23 cellular contexts compared by ENCODE assay signal in genomic region chr2:204643326-204643725, GRCh38.
"Had no signal": no experiment of that assay in that cellular context is flagged by ENCODE, and none has a peak within 500 bp of the region (broad histone marks: within the 10 kb centered on the region; RNA-seq: fewer than 3 reads in every experiment).

No MANE protein-coding gene starts in this region.

- H3K36me3 ChIP-seq: ascending aorta, breast epithelium, esophagus squamous epithelium, gastroesophageal sphincter, heart left ventricle, left ventricle myocardium inferior, ovary had no signal

- ATAC-seq: activated CD8-positive, alpha-beta T cell treated with anti-CD3 and anti-CD28 coated beads for 36 hours; activated naive CD8-positive, alpha-beta T cell treated with anti-CD3 and anti-CD28 coated beads, Interleukin-2, amount 50 U/mL, for 24 hours; activated T-helper 17 cell treated with anti-CD3 and anti-CD28 coated beads, Interleukin-2, amount 50 U/mL, for 72 hours; gastroesophageal sphincter; heart left ventricle; psoas muscle; right cardiac atrium; stimulated activated effector memory CD8-positive, alpha-beta T cell treated with anti-CD3 and anti-CD28 coated beads, Interleukin-12 subunit alpha, Interleukin-12 subunit beta, amount 100 ng/mL, for 72 hours; T-cell had no signal

- H3K36me3 Mint-ChIP-seq: stimulated activated effector memory CD8-positive, alpha-beta T cell treated with anti-CD3 and anti-CD28 coated beads, Interleukin-12 subunit alpha, Interleukin-12 subunit beta, amount 100 ng/mL, for 72 hours; T-cell had no signal

- H3K27me3 ChIP-seq: ascending aorta, breast epithelium, esophagus squamous epithelium, gastroesophageal sphincter, heart left ventricle, ovary had no signal

- H3K4me1 Mint-ChIP-seq: activated naive CD8-positive, alpha-beta T cell treated with anti-CD3 and anti-CD28 coated beads, Interleukin-2, amount 50 U/mL, for 24 hours; activated T-helper 17 cell treated with anti-CD3 and anti-CD28 coated beads, Interleukin-2, amount 50 U/mL, for 72 hours; stimulated activated effector memory CD8-positive, alpha-beta T cell treated with anti-CD3 and anti-CD28 coated beads, Interleukin-12 subunit alpha, Interleukin-12 subunit beta, amount 100 ng/mL, for 72 hours; T-cell had no signal

- H3K9me3 Mint-ChIP-seq: activated CD8-positive, alpha-beta T cell treated with anti-CD3 and anti-CD28 coated beads for 36 hours; activated T-helper 17 cell treated with anti-CD3 and anti-CD28 coated beads, Interleukin-2, amount 50 U/mL, for 72 hours had no signal

- H3K27me3 Mint-ChIP-seq: activated T-helper 17 cell treated with anti-CD3 and anti-CD28 coated beads, Interleukin-2, amount 50 U/mL, for 72 hours had no signal

- H3K27ac Mint-ChIP-seq: activated CD8-positive, alpha-beta T cell treated with anti-CD3 and anti-CD28 coated beads for 36 hours; activated naive CD8-positive, alpha-beta T cell treated with anti-CD3 and anti-CD28 coated beads, Interleukin-2, amount 50 U/mL, for 24 hours; activated T-helper 17 cell treated with anti-CD3 and anti-CD28 coated beads, Interleukin-2, amount 50 U/mL, for 72 hours; stimulated activated effector memory CD8-positive, alpha-beta T cell treated with anti-CD3 and anti-CD28 coated beads, Interleukin-12 subunit alpha, Interleukin-12 subunit beta, amount 100 ng/mL, for 72 hours; T-cell had no signal

- H3K4me3 Mint-ChIP-seq: activated CD8-positive, alpha-beta T cell treated with anti-CD3 and anti-CD28 coated beads for 36 hours; activated naive CD8-positive, alpha-beta T cell treated with anti-CD3 and anti-CD28 coated beads, Interleukin-2, amount 50 U/mL, for 24 hours; activated T-helper 17 cell treated with anti-CD3 and anti-CD28 coated beads, Interleukin-2, amount 50 U/mL, for 72 hours; stimulated activated effector memory CD8-positive, alpha-beta T cell treated with anti-CD3 and anti-CD28 coated beads, Interleukin-12 subunit alpha, Interleukin-12 subunit beta, amount 100 ng/mL, for 72 hours; T-cell had no signal

- DNase-seq: activated CD4-positive, alpha-beta T cell treated with anti-CD3 and anti-CD28 coated beads for 48 hours; activated CD4-positive, CD25-positive, alpha-beta regulatory T cell; activated CD8-positive, alpha-beta T cell treated with anti-CD3 and anti-CD28 coated beads for 36 hours; activated naive CD4-positive, alpha-beta T cell treated with Interleukin-2 at 50 U/mL for 16 hours; activated naive CD8-positive, alpha-beta T cell treated with anti-CD3 and anti-CD28 coated beads, Interleukin-2, amount 50 U/mL, for 24 hours; activated T-cell treated with anti-CD3 and anti-CD28 coated beads, Interleukin-2, amount 50 U/mL, for 1 hour; cortex of kidney; esophagus squamous epithelium; heart left ventricle; left ventricle myocardium inferior; ovary; psoas muscle; right cardiac atrium; SK-N-SH; small intestine; stimulated activated CD4-positive, alpha-beta T cell treated with anti-CD3 and anti-CD28 coated beads, Interleukin-15, amount 100 ng/mL, for 24 hours; stimulated activated CD4-positive, alpha-beta T cell treated with anti-CD3 and anti-CD28 coated beads, Interleukin-2, amount 100 ng/mL, for 48 hours; T-cell had no signal

- H3K9me3 ChIP-seq: ascending aorta, breast epithelium, esophagus squamous epithelium, gastroesophageal sphincter, heart left ventricle, left ventricle myocardium inferior, ovary, psoas muscle, SK-N-SH had no signal

- H3K4me3 ChIP-seq: ascending aorta, breast epithelium, esophagus squamous epithelium, gastroesophageal sphincter, heart left ventricle, left ventricle myocardium inferior, ovary, psoas muscle had no signal

- H3K27ac ChIP-seq: ascending aorta, breast epithelium, esophagus squamous epithelium, gastroesophageal sphincter, heart left ventricle, left ventricle myocardium inferior, ovary, psoas muscle had no signal

- H3K4me1 ChIP-seq: breast epithelium, left ventricle myocardium inferior, psoas muscle had no signal
